ENCODE assay signal across 1 cellular context in genomic region chr10:21424511-21424910, GRCh38.
TF ChIP-seq lines count a peak whose summit lies in the region.

No MANE protein-coding gene starts in this region.

TF ChIP-seq in HepG2, 621 proteins besides CTCF, POLR2A, EP300 and RAD21 (continued from another document):
- TF ChIP-seq RNF219 (CRISPR knock-in tag; IDR thresholded peaks at IDR 0.05) = no peak
- no peak for TF ChIP-seq ZUFSP (CRISPR knock-in tag; IDR thresholded peaks at IDR 0.05; ENCODE audit: borderline replicate concordance)
- no peak for TF ChIP-seq HES4 (CRISPR knock-in tag; IDR thresholded peaks at IDR 0.05; ENCODE audit: borderline replicate concordance)
- TF ChIP-seq TCF7 (IDR thresholded peaks at IDR 0.05; ENCODE audit: low read depth) = no peak
- TF ChIP-seq ZNF335 (CRISPR knock-in tag; IDR thresholded peaks at IDR 0.05) = no peak
- TF ChIP-seq THRA (CRISPR knock-in tag; IDR thresholded peaks at IDR 0.05; ENCODE audit: borderline replicate concordance) = no peak
